ENCODE assay signal across 10 cellular contexts in genomic region chr3:10370429-10370828, GRCh38. TPM values are rescaled to one million over a fixed set of nuclear protein-coding genes. Genes with fewer than 3 reads are reported as not detected.
DNase-seq lines count a peak whose midpoint lies in the region; ATAC-seq and TF ChIP-seq lines count a peak whose summit lies in the region.
"Had no signal": no experiment of that assay in that cellular context is flagged by ENCODE, and none has a peak within 500 bp of the region (broad histone marks: within the 10 kb centered on the region; RNA-seq: fewer than 3 reads in every experiment).

No MANE protein-coding gene starts in this region.

- H3K79me1 ChIP-seq in neuronal stem cell (ENCODE audit: low read depth, low read length), result no peaks in the 10 kb centered on the region

- ATAC-seq in left colon (no peak), GM21737 (IDR thresholded peaks at IDR 0.05; ENCODE audit: unreplicated experiment) (no peak)
- ATAC-seq: HepG2 had no signal

- H2BK12ac ChIP-seq in neuronal stem cell (ENCODE audit: low read length), result no peak overlapping the region

- no peak overlapping the region for H3K4me3 Mint-ChIP-seq in endothelial cell (ENCODE audit: unreplicated experiment)

- H3K18ac ChIP-seq in neuronal stem cell (ENCODE audit: low read length), result peak overlapping the region; percentile 21

- no peak for TF ChIP-seq POLR2A in NB4 (IDR thresholded peaks at IDR 0.05; ENCODE audit: extremely low read depth, insufficient read length)

- no peaks in the 10 kb centered on the region for H3K9me3 Mint-ChIP-seq in endothelial cell (ENCODE audit: unreplicated experiment)

- H4K91ac ChIP-seq in neuronal stem cell (ENCODE audit: low read depth, low read length, poor library complexity), result no peak overlapping the region

- H3K9ac ChIP-seq in neuronal stem cell (ENCODE audit: low read depth, low read length, poor library complexity), result no peak overlapping the region

- H3K4me2 ChIP-seq in neuronal stem cell (ENCODE audit: insufficient read depth, low read length, poor library complexity, severe bottlenecking), result no peak overlapping the region

- H2BK120ac ChIP-seq in neuronal stem cell (ENCODE audit: low read depth, low read length), result no peak overlapping the region

- H3K23ac ChIP-seq in neuronal stem cell (ENCODE audit: low read depth, low read length, poor library complexity), result peak overlapping the region; percentile 62

- no CpG with 5 or more reads among the region's 10 CpGs for WGBS in neuronal stem cell (ENCODE audit: extremely low coverage in 2 of 2, insufficient read length in 2 of 2, insufficient replicate concordance in 1 of 2), 2 donors

- H4K8ac ChIP-seq in neuronal stem cell (ENCODE audit: low read depth, low read length), result no peak overlapping the region

- H3K4me3 ChIP-seq in NB4 (ENCODE audit: low read depth, low read length), result no peak overlapping the region
- no peak overlapping the region for H3K4me3 ChIP-seq in neuronal stem cell (ENCODE audit: low read length in 2 of 2)
- H3K4me3 ChIP-seq: upper lobe of left lung had no signal

- TF ChIP-seq CTCF in NB4 (IDR thresholded peaks at IDR 0.05; ENCODE audit: low read depth, low read length), result no peak
- no peak for TF ChIP-seq CTCF in endothelial cell (IDR thresholded peaks at IDR 0.05; ENCODE audit: unreplicated experiment)

- no peak overlapping the region for H3K27ac Mint-ChIP-seq in endothelial cell (ENCODE audit: unreplicated experiment)

- H3K27me3 Mint-ChIP-seq in endothelial cell (ENCODE audit: unreplicated experiment), result peaks cover 7% of the 10 kb centered on the region

- no peak overlapping the region for H3K14ac ChIP-seq in neuronal stem cell (ENCODE audit: low read length)

- H2AK5ac ChIP-seq in neuronal stem cell (ENCODE audit: low read depth, low read length), result no peak overlapping the region

- H3K4me1 ChIP-seq in neuronal stem cell (ENCODE audit: control insufficient read depth in 2 of 2, insufficient read depth in 1 of 2, low read depth in 1 of 2, low read length in 2 of 2), result peaks cover 4 to 8% of the 10 kb centered on the region in 2 donors
- H3K4me1 ChIP-seq: upper lobe of left lung had no signal

- no peaks in the 10 kb centered on the region for H3K4me1 Mint-ChIP-seq in endothelial cell (ENCODE audit: unreplicated experiment)

- no peaks in the 10 kb centered on the region for H3K36me3 ChIP-seq in neuronal stem cell (replicated peaks in 1 of 2; ENCODE audit: control insufficient read depth in 2 of 2, insufficient read depth in 2 of 2, low read length in 2 of 2)
- H3K36me3 ChIP-seq: upper lobe of left lung had no signal

- H3K9me3 ChIP-seq in neuronal stem cell (replicated peaks in 1 of 2; ENCODE audit: control insufficient read depth in 2 of 2, insufficient read depth in 1 of 2, low read depth in 1 of 2, low read length in 2 of 2), result peaks cover 0 to 2% of the 10 kb centered on the region in 2 donors

- H2BK5ac ChIP-seq in neuronal stem cell (ENCODE audit: low read length), result no peak overlapping the region

- no peaks in the 10 kb centered on the region for H3K36me3 Mint-ChIP-seq in endothelial cell (ENCODE audit: low read depth, unreplicated experiment)

- no peak overlapping the region for H2AFZ ChIP-seq in neuronal stem cell (ENCODE audit: low read length)

- intact Hi-C loops in left colon (cut with DNase I, micrococcal nuclease) (no loop called here), cardiac septum (cut with DNase I) (no loop called here)

- H3K27ac ChIP-seq in caudate nucleus (ENCODE audit: low read depth, low read length) (no peak overlapping the region), neuronal stem cell (replicated peaks; ENCODE audit: low read length) (no peak overlapping the region)
- H3K27ac ChIP-seq: upper lobe of left lung had no signal

- peaks cover 0 to 17% (median 0%) of the 10 kb centered on the region in 3 experiments for H3K27me3 ChIP-seq in neuronal stem cell (ENCODE audit: control insufficient read depth in 3 of 3, insufficient read depth in 3 of 3, low read depth in 1 of 3, low read length in 3 of 3)
- H3K27me3 ChIP-seq: upper lobe of left lung had no signal

- H3K4ac ChIP-seq in neuronal stem cell (ENCODE audit: low read length), result no peak overlapping the region

- no peak overlapping the region for H2BK15ac ChIP-seq in neuronal stem cell (ENCODE audit: low read length)

- DNase-seq in EL (peak; percentile 65), NB4 (ENCODE audit: low read depth) (peak; percentile 93), caudate nucleus (lab: John Stamatoyannopoulos, UW) (peak in 48 of 61 donors; percentile 19 to 92 (median 66)), neuronal stem cell (ENCODE audit: low spot score) (no peak), endothelial cell (ENCODE audit: low spot score) (no peak), left colon (no peak), cardiac septum (ENCODE audit: low spot score) (no peak)
- DNase-seq: upper lobe of left lung had no signal

RNA-seq across cellular contexts. Expression of gene SEC13, which starts 49.5 kb away (rescaled TPM):
- 103 TPM for polyA plus RNA-seq in neuronal stem cell (2013, experiment 1 of 2)
- 99.6 TPM for polyA plus RNA-seq in neuronal stem cell (2013, experiment 2 of 2)
- total RNA-seq in endothelial cell (ENCODE audit: unreplicated experiment), result 367 TPM
- 100 to 1,000 TPM; 107 to 134 TPM for total RNA-seq in left colon
- total RNA-seq in cardiac septum, result 59.2 TPM

Comparison
In these comparisons a context has a peak if more than half of its experiments do, and no peak if none do; other contexts are left out.
1. DNase-seq: peak in EL (single experiment), NB4 (single experiment) and caudate nucleus (48 of 61); none in neuronal stem cell (single experiment), endothelial cell (single experiment), left colon (0 of 2) and cardiac septum (single experiment).